In the genomic region with DNA sequence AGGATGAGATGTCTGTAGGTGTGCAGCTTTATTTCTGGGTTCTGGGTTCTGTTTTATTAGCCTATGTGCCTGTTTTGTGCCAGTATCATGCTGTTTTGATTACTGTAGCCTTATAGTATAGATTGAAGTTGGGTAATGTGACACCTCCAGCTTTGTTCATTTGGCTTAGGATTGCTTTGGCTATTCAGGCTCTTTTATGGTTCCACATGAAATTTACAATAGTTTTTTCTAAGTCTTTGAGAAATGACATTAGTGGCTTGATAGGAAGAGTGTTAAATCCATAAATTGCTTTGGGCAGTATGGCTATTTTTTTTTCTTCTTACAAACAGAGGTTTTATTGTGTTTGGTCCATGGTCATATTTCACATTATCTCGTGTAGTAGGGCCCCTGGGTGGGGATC, we compare ENCODE assay signal across 27 cellular contexts.
"Had no signal": no experiment of that assay in that cellular context is flagged by ENCODE, and none has a peak within 500 bp of the region (broad histone marks: within the 10 kb centered on the region; RNA-seq: fewer than 3 reads in every experiment).

No MANE protein-coding gene starts in this region.

- H3K4me1 Mint-ChIP-seq: memory B cell had no signal

- H3K36me3 ChIP-seq: colonic mucosa, gastrocnemius medialis, neutrophil, prostate gland, right atrium auricular region, stomach, thyroid gland had no signal

- H2AFZ ChIP-seq: parathyroid adenoma had no signal

- H3K27ac Mint-ChIP-seq: dendritic cell treated with granulocyte-macrophage colony-stimulating factor and Interleukin-4, amounts not matched to agents 40 ng/mL and 50 ng/mL, for 4 days; endodermal cell; memory B cell; natural killer cell; stimulated activated effector memory CD8-positive, alpha-beta T cell treated with anti-CD3 and anti-CD28 coated beads, Interleukin-12 subunit alpha, Interleukin-12 subunit beta, amount 100 ng/mL, for 72 hours; type B pancreatic cell had no signal

- H3K36me3 Mint-ChIP-seq: natural killer cell; stimulated activated effector memory CD8-positive, alpha-beta T cell treated with anti-CD3 and anti-CD28 coated beads, Interleukin-12 subunit alpha, Interleukin-12 subunit beta, amount 100 ng/mL, for 72 hours had no signal

- H3K4me1 ChIP-seq: gastrocnemius medialis, parathyroid adenoma, prostate gland, right atrium auricular region, stomach, thyroid gland had no signal

- DNase-seq: colonic mucosa; effector CD8-positive, alpha-beta T cell; endodermal cell; foreskin fibroblast; gastrocnemius medialis; head of caudate nucleus; natural killer cell; stimulated activated CD4-positive, alpha-beta T cell treated with anti-CD3 and anti-CD28 coated beads, Interleukin-12 subunit alpha, Interleukin-12 subunit beta, amount 100 ng/mL, for 4 hours; stimulated activated CD4-positive, alpha-beta T cell treated with anti-CD3 and anti-CD28 coated beads, Interleukin-2, amount 100 ng/mL, for 24 hours; stimulated activated CD4-positive, alpha-beta T cell treated with anti-CD3 and anti-CD28 coated beads, Interleukin-4, amount 100 ng/mL, for 24 hours; stimulated activated naive CD4-positive, alpha-beta T cell treated with Interleukin-2 at 50 U/mL for 16 hours; stomach; thyroid gland had no signal

- H3K9me3 ChIP-seq: colonic mucosa, gastrocnemius medialis, neutrophil, prostate gland, right atrium auricular region, stomach, thyroid gland had no signal

- H3K27me3 ChIP-seq: colonic mucosa, gastrocnemius medialis, neutrophil, right atrium auricular region, stomach, thyroid gland had no signal

- H3K4me2 ChIP-seq: smooth muscle cell had no signal

- H3K9me3 Mint-ChIP-seq: dendritic cell treated with granulocyte-macrophage colony-stimulating factor and Interleukin-4, amounts not matched to agents 40 ng/mL and 50 ng/mL, for 4 days; endodermal cell; stimulated activated effector memory CD8-positive, alpha-beta T cell treated with anti-CD3 and anti-CD28 coated beads, Interleukin-12 subunit alpha, Interleukin-12 subunit beta, amount 100 ng/mL, for 72 hours had no signal

- H3K79me2 ChIP-seq: parathyroid adenoma had no signal

- ATAC-seq: esophagus mucosa; gastrocnemius medialis; left lobe of liver; natural killer cell; sciatic nerve; stimulated activated effector memory CD8-positive, alpha-beta T cell treated with anti-CD3 and anti-CD28 coated beads, Interleukin-12 subunit alpha, Interleukin-12 subunit beta, amount 100 ng/mL, for 72 hours had no signal

- H3K4me3 ChIP-seq: colonic mucosa, gastrocnemius medialis, lung, prostate gland, right atrium auricular region, smooth muscle cell, stomach, thyroid gland had no signal

- H3K9ac ChIP-seq: parathyroid adenoma had no signal

- H3K27ac ChIP-seq: colonic mucosa, epithelial cell of prostate, gastrocnemius medialis, neutrophil, parathyroid adenoma, prostate gland, right atrium auricular region, stomach, thyroid gland had no signal

- H3K27me3 Mint-ChIP-seq: dendritic cell treated with granulocyte-macrophage colony-stimulating factor and Interleukin-4, amounts not matched to agents 40 ng/mL and 50 ng/mL, for 4 days; type B pancreatic cell had no signal

- H3K4me3 Mint-ChIP-seq: dendritic cell treated with granulocyte-macrophage colony-stimulating factor and Interleukin-4, amounts not matched to agents 40 ng/mL and 50 ng/mL, for 4 days; endodermal cell; memory B cell; natural killer cell; stimulated activated effector memory CD8-positive, alpha-beta T cell treated with anti-CD3 and anti-CD28 coated beads, Interleukin-12 subunit alpha, Interleukin-12 subunit beta, amount 100 ng/mL, for 72 hours; type B pancreatic cell had no signal
